ENCODE assay signal across 8 cellular contexts in the genomic region with DNA sequence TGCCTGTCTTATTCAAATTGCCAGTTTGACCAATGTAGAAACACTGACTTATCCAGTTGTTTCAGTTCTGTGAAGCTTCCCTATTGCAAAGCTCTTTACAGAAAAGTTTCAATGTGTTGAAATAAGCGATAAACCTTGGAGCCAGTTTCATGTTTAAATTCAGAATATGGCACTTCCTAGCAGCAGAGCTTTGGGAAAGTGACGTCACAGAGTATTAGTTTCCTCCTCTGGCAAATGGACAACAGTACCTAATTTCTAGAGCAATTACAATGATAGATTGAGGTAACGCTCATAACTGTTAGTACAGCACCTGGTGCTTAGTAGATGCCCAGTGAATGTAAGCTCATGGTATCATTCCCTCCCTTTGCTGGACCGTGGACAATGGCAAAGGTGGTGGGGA.
"Had no signal": no experiment of that assay in that cellular context is flagged by ENCODE, and none has a peak within 500 bp of the region (broad histone marks: within the 10 kb centered on the region; RNA-seq: fewer than 3 reads in every experiment).

No MANE protein-coding gene starts in this region.

- ATAC-seq: GM12878 had no signal

- FAIRE-seq: G401.6, GM12878, GM12891, GM12892, GM18507, GM19239 had no signal

- H3K4me3 ChIP-seq: GM12878 had no signal

- DNase-seq: GDM1, GF-D8 had no signal
